Comparison of ENCODE assay signal across 20 cellular contexts in the genomic region with DNA sequence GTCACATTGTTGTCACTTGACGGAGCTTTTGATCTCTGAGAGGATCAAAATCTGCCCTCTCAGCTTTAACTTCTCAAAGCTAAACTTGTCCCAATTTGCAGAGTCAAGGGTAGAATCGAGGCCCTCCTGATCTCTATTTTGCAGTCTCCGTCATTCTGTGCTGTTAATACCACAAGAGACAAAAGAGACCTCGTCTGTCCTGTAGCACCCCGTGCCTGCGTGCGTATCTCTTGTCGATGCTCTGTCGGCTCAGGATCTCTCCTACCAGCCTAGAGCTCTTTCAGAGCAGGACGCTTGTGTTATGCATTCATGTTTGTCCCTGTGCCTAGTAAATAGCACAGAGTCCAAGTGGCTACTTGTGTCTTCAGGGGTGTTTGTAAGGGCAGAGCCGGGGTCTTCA. TPM values are rescaled to one million over a fixed set of nuclear protein-coding genes. Genes with fewer than 3 reads are reported as not detected.
A peak's percentile ranks its signal among the peaks of the same experiment; 100 is the strongest.
DNase-seq lines count a peak whose midpoint lies in the region; ATAC-seq and TF ChIP-seq lines count a peak whose summit lies in the region.
"Had no signal": no experiment of that assay in that cellular context is flagged by ENCODE, and none has a peak within 500 bp of the region (broad histone marks: within the 10 kb centered on the region; RNA-seq: fewer than 3 reads in every experiment).

No MANE protein-coding gene starts in this region.

- CTCF ChIA-PET in activated CD4-positive, alpha-beta T cell treated with anti-CD3 and anti-CD28 coated beads for 36 hours (lab: Charles Lee), result interaction anchor here (1.1 to 17.2 kb wide), 12 partner anchors 9 to 170 kb away, joined by 3 to 300 read pairs (median 6); no protein-coding TSS in a partner anchor

- H3K4me3 ChIP-seq in spleen, result peak overlapping the region in 3 of 8 donors; percentile 52 to 74 (median 57)
- H3K4me3 ChIP-seq in heart left ventricle, result peak overlapping the region in 1 of 12 donors; percentile 56
- H3K4me3 ChIP-seq: coronary artery, GM23248, right atrium auricular region had no signal

- no peak for ATAC-seq in activated CD4-positive, alpha-beta T cell treated with anti-CD3 and anti-CD28 coated beads for 36 hours
- ATAC-seq in T-helper 17 cell (peak; percentile 34), GM21529 (IDR thresholded peaks at IDR 0.05; ENCODE audit: unreplicated experiment) (no peak), HG02852 (IDR thresholded peaks at IDR 0.05; ENCODE audit: unreplicated experiment) (no peak), heart left ventricle (no peak)
- ATAC-seq in activated naive CD8-positive, alpha-beta T cell treated with anti-CD3 and anti-CD28 coated beads, Interleukin-2, amount 50 U/mL, for 24 hours, result no peak

- WGBS in spleen, 5 donors, result 75 to 85% (median 83%) methylated on average over 11 of the region's 11 CpGs
- 87 to 97% (median 96%) methylated on average over 11 of the region's 11 CpGs for WGBS in heart left ventricle, 4 donors

- H3K36me3 Mint-ChIP-seq in activated CD4-positive, alpha-beta T cell treated with anti-CD3 and anti-CD28 coated beads for 36 hours (ENCODE audit: low read depth), result peaks cover 67% of the 10 kb centered on the region
- peaks cover 21% of the 10 kb centered on the region for H3K36me3 Mint-ChIP-seq in T-helper 17 cell (ENCODE audit: low read depth)
- peaks cover 39% of the 10 kb centered on the region for H3K36me3 Mint-ChIP-seq in activated naive CD8-positive, alpha-beta T cell treated with anti-CD3 and anti-CD28 coated beads, Interleukin-2, amount 50 U/mL, for 24 hours (ENCODE audit: low read depth)

- no peaks in the 10 kb centered on the region for H3K9me3 Mint-ChIP-seq in activated CD4-positive, alpha-beta T cell treated with anti-CD3 and anti-CD28 coated beads for 36 hours (ENCODE audit: low read depth)
- H3K9me3 Mint-ChIP-seq in activated naive CD8-positive, alpha-beta T cell treated with anti-CD3 and anti-CD28 coated beads, Interleukin-2, amount 50 U/mL, for 24 hours, result no peaks in the 10 kb centered on the region
- H3K9me3 Mint-ChIP-seq: neural crest cell had no signal

- peak; percentile 63 for DNase-seq in activated CD4-positive, alpha-beta T cell treated with anti-CD3 and anti-CD28 coated beads for 36 hours
- no peak for DNase-seq in activated CD4-positive, alpha-beta T cell treated with anti-CD3 and anti-CD28 coated beads for 48 hours
- DNase-seq in T-helper 17 cell (peak in 2 of 3 donors; percentile 44), spleen (no peak), heart left ventricle (no peak)
- no peak for DNase-seq in activated naive CD8-positive, alpha-beta T cell treated with anti-CD3 and anti-CD28 coated beads, Interleukin-2, amount 50 U/mL, for 24 hours
- DNase-seq: 8988T; amniotic stem cell; COR-L47; GM23248; hippocampal formation; NCI-H1105 treated with DMSO at 0.1 percent for 48 hours; NCI-H446 treated with DMSO at 0.1 percent for 48 hours; stimulated activated CD4-positive, alpha-beta T cell treated with anti-CD3 and anti-CD28 coated beads, Interleukin-4, amount 100 ng/mL, for 1 hour; SW 1271 had no signal

- H3K4me1 ChIP-seq in spleen (peaks cover 45 to 100% (median 86%) of the 10 kb centered on the region in 6 donors), heart left ventricle (peaks cover 0 to 77% (median 14%) of the 10 kb centered on the region in 12 donors)

- TF ChIP-seq POLR2A in spleen (IDR thresholded peaks at IDR 0.05), result no peak
- no peak for TF ChIP-seq POLR2A in heart left ventricle (IDR thresholded peaks at IDR 0.05)

- H3K9me3 ChIP-seq in T-helper 17 cell (ENCODE audit: control insufficient read depth, low read length, poor library complexity, severe bottlenecking), result no peaks in the 10 kb centered on the region
- no peaks in the 10 kb centered on the region for H3K9me3 ChIP-seq in spleen
- no peaks in the 10 kb centered on the region for H3K9me3 ChIP-seq in heart left ventricle
- H3K9me3 ChIP-seq: right atrium auricular region had no signal

- H3K27me3 ChIP-seq in spleen (replicated peaks in 1 of 7) (no peaks in the 10 kb centered on the region), heart left ventricle (no peaks in the 10 kb centered on the region)
- H3K27me3 ChIP-seq: right atrium auricular region had no signal

- intact Hi-C loops in activated CD4-positive, alpha-beta T cell treated with anti-CD3 and anti-CD28 coated beads for 36 hours (cut with DNase I, micrococcal nuclease), result loop anchor here in 1 of 2 experiments (5.0 kb wide), 1 partner anchor 87 kb away; the partner anchor contains the start of gene DEGS2
- intact Hi-C loops in spleen (cut with DNase I; ENCODE audit: low total_unique reads), result no loop called here
- intact Hi-C loops in heart left ventricle (cut with DNase I), result loop anchor here in 2 of 10 donors (5.0 kb wide), 1 partner anchor 37 kb away; no protein-coding TSS in a partner anchor

- peaks cover 0 to 31% (median 3%) of the 10 kb centered on the region in 6 donors for H3K36me3 ChIP-seq in spleen
- no peaks in the 10 kb centered on the region for H3K36me3 ChIP-seq in heart left ventricle
- H3K36me3 ChIP-seq: right atrium auricular region had no signal

- H3K4me3 Mint-ChIP-seq in activated CD4-positive, alpha-beta T cell treated with anti-CD3 and anti-CD28 coated beads for 36 hours, result peak overlapping the region; percentile 75
- peak overlapping the region; percentile 98 for H3K4me3 Mint-ChIP-seq in T-helper 17 cell
- peak overlapping the region; percentile 83 for H3K4me3 Mint-ChIP-seq in activated naive CD8-positive, alpha-beta T cell treated with anti-CD3 and anti-CD28 coated beads, Interleukin-2, amount 50 U/mL, for 24 hours
- H3K4me3 Mint-ChIP-seq: neural crest cell had no signal

- H3K27ac ChIP-seq in spleen, result peak overlapping the region in 6 of 8 donors; percentile 4 to 93 (median 90)
- H3K27ac ChIP-seq in heart left ventricle, result peak overlapping the region in 1 of 12 donors; percentile 93
- H3K27ac ChIP-seq: coronary artery, GM23248, right atrium auricular region had no signal

- POLR2A ChIA-PET in activated CD4-positive, alpha-beta T cell treated with anti-CD3 and anti-CD28 coated beads for 36 hours (lab: Charles Lee), result interaction anchor here (0.6 to 12.0 kb wide), 6 partner anchors 9 to 273 kb away, joined by 3 to 162 read pairs (median 4); no protein-coding TSS in a partner anchor

- H3K27me3 Mint-ChIP-seq in activated CD4-positive, alpha-beta T cell treated with anti-CD3 and anti-CD28 coated beads for 36 hours, result no peaks in the 10 kb centered on the region
- no peaks in the 10 kb centered on the region for H3K27me3 Mint-ChIP-seq in T-helper 17 cell
- peaks cover 2% of the 10 kb centered on the region for H3K27me3 Mint-ChIP-seq in activated naive CD8-positive, alpha-beta T cell treated with anti-CD3 and anti-CD28 coated beads, Interleukin-2, amount 50 U/mL, for 24 hours

- peak overlapping the region; percentile 99 for H3K27ac Mint-ChIP-seq in activated CD4-positive, alpha-beta T cell treated with anti-CD3 and anti-CD28 coated beads for 36 hours
- H3K27ac Mint-ChIP-seq in T-helper 17 cell, result peak overlapping the region; percentile 99
- H3K27ac Mint-ChIP-seq in activated naive CD8-positive, alpha-beta T cell treated with anti-CD3 and anti-CD28 coated beads, Interleukin-2, amount 50 U/mL, for 24 hours, result peak overlapping the region; percentile 98

- peaks cover 65% of the 10 kb centered on the region for H3K4me1 Mint-ChIP-seq in activated CD4-positive, alpha-beta T cell treated with anti-CD3 and anti-CD28 coated beads for 36 hours
- H3K4me1 Mint-ChIP-seq in T-helper 17 cell, result peaks cover 76% of the 10 kb centered on the region
- H3K4me1 Mint-ChIP-seq in activated naive CD8-positive, alpha-beta T cell treated with anti-CD3 and anti-CD28 coated beads, Interleukin-2, amount 50 U/mL, for 24 hours, result peaks cover 97% of the 10 kb centered on the region

- TF ChIP-seq CTCF in spleen (IDR thresholded peaks at IDR 0.05 in 8 of 11, conservative IDR thresholded peaks at IDR 0.05 in 3 of 11), result no peak
- no peak for TF ChIP-seq CTCF in heart left ventricle (IDR thresholded peaks at IDR 0.05)

RNA-seq across cellular contexts. Expression of gene EVL, which starts 5.1 kb away (rescaled TPM):
- 100 to 1,000 TPM; 249 to 378 TPM for total RNA-seq in activated CD4-positive, alpha-beta T cell treated with anti-CD3 and anti-CD28 coated beads for 36 hours
- 100 to 1,000 TPM; 793 to 831 TPM for total RNA-seq in T-helper 17 cell
- 100 to 1,000 TPM; 244 to 336 (median 283) TPM for total RNA-seq in spleen
- 100 to 1,000 TPM; 169 to 184 (median 183) TPM for polyA plus RNA-seq in spleen
- 100 to 1,000 TPM in 1 of 9 donors, 10 to 100 TPM in 8; 31.7 to 116 (median 41.0) TPM for total RNA-seq in heart left ventricle
- polyA plus RNA-seq in heart left ventricle, result 10 to 100 TPM; 23.8 to 33.5 TPM

Comparison
In these comparisons a context has a peak if more than half of its experiments do, and no peak if none do; other contexts are left out.
1. DNase-seq: peak in activated CD4-positive, alpha-beta T cell treated with anti-CD3 and anti-CD28 coated beads for 36 hours (single experiment) and T-helper 17 cell (2 of 3); none in activated CD4-positive, alpha-beta T cell treated with anti-CD3 and anti-CD28 coated beads for 48 hours (single experiment), activated naive CD8-positive, alpha-beta T cell treated with anti-CD3 and anti-CD28 coated beads, Interleukin-2, amount 50 U/mL, for 24 hours (single experiment), spleen (single experiment) and heart left ventricle (0 of 5).
2. Peak in every context shown above with its lines, with median percentiles within 50 percentile points of each other: H3K27ac Mint-ChIP-seq and H3K4me3 Mint-ChIP-seq.